In genomic region chr5:66840527-66841013, GRCh38 we compare ENCODE assay signal across 9 cellular contexts.
DNase-seq lines count a peak whose midpoint lies in the region; ATAC-seq and TF ChIP-seq lines count a peak whose summit lies in the region.
"Had no signal": no experiment of that assay in that cellular context is flagged by ENCODE, and none has a peak within 500 bp of the region (broad histone marks: within the 10 kb centered on the region; RNA-seq: fewer than 3 reads in every experiment).

No MANE protein-coding gene starts in this region.

- TF ChIP-seq POLR2A in Peyer's patch (IDR thresholded peaks at IDR 0.05), result no peak

- ATAC-seq in GM19372 (IDR thresholded peaks at IDR 0.05; ENCODE audit: low read depth, unreplicated experiment) (peak; percentile 99), HG03139 (IDR thresholded peaks at IDR 0.05; ENCODE audit: unreplicated experiment) (peak; percentile 99)

- no peaks in the 10 kb centered on the region for H3K9me3 ChIP-seq in Peyer's patch

- H3K9me3 Mint-ChIP-seq in CD14-positive monocyte, result peaks cover 0 to 5% (median 0%) of the 10 kb centered on the region in 7 donors

- no peak overlapping the region for H3K27ac ChIP-seq in Peyer's patch
- H3K27ac ChIP-seq: VCaP had no signal

- H3K36me3 ChIP-seq in Peyer's patch, result no peaks in the 10 kb centered on the region

- no peak overlapping the region for H3K4me3 ChIP-seq in Peyer's patch

- peaks cover 33% of the 10 kb centered on the region for H3K4me1 Mint-ChIP-seq in CD14-positive monocyte

- H3K4me3 Mint-ChIP-seq in CD14-positive monocyte, result no peak overlapping the region

- intact Hi-C loops in CD14-positive monocyte (cut with micrococcal nuclease), result no loop called here

- no peaks in the 10 kb centered on the region for H3K36me3 Mint-ChIP-seq in CD14-positive monocyte

- no peaks in the 10 kb centered on the region for H3K27me3 ChIP-seq in Peyer's patch

- TF ChIP-seq CTCF in CD14-positive monocyte (IDR thresholded peaks at IDR 0.05) (no peak), Peyer's patch (IDR thresholded peaks at IDR 0.05) (no peak)

- peak overlapping the region; percentile 74 to 93 (median 87) for H3K27ac Mint-ChIP-seq in CD14-positive monocyte

- H3K4me1 ChIP-seq in Peyer's patch, result no peaks in the 10 kb centered on the region

- H3K27me3 Mint-ChIP-seq in CD14-positive monocyte (ENCODE audit: low read depth in 3 of 3), result peaks cover 0 to 2% (median 0%) of the 10 kb centered on the region in 3 donors

- DNase-seq in CD14-positive monocyte (ENCODE audit: low spot score) (peak; percentile 57), putamen (ENCODE audit: low spot score) (no peak), NCI-H2227 (lab: John Stamatoyannopoulos, UW; ENCODE audit: unreplicated experiment) (no peak), Peyer's patch (no peak), A172 (ENCODE audit: low spot score) (no peak)
- peak; percentile 19 to 33 for DNase-seq in activated CD4-positive, alpha-beta T cell treated with anti-CD3 and anti-CD28 coated beads, Interleukin-2, amount 50 U/mL, for 48 hours

Comparison
In these comparisons a context has a peak if more than half of its experiments do, and no peak if none do; other contexts are left out.
1. DNase-seq: peak in CD14-positive monocyte (single experiment) and activated CD4-positive, alpha-beta T cell treated with anti-CD3 and anti-CD28 coated beads, Interleukin-2, amount 50 U/mL, for 48 hours (2 of 2); none in putamen (single experiment), NCI-H2227 (single experiment), Peyer's patch (0 of 3) and A172 (single experiment).